ENCODE assay signal across 19 cellular contexts in the genomic region with DNA sequence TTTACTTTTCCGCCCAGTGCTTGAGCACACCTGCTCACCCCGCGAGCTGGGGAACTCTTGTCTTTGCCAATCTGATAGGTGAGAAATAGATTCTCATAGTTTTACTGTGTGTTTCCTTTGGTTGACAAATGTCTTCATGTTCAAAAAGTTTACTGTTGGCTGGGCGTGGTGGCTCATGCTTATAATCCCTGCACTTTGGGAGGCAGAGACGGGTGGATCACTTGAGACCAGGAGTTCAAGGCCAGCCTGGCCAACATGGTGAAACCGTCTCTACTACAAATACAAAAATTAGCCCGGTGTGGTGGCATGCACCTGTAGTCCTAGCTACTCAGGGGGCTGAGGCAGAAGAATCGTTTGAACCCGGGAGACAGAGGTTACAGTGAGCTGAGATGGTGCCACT.
"Had no signal": no experiment of that assay in that cellular context is flagged by ENCODE, and none has a peak within 500 bp of the region (broad histone marks: within the 10 kb centered on the region; RNA-seq: fewer than 3 reads in every experiment).

No MANE protein-coding gene starts in this region.

- H3K4me3 ChIP-seq: colonic mucosa, heart right ventricle, right atrium auricular region, tibial artery, upper lobe of left lung, uterus had no signal

- H3K4me3 Mint-ChIP-seq: endodermal cell; naive thymus-derived CD4-positive, alpha-beta T cell; neural crest cell; stimulated activated naive CD8-positive, alpha-beta T cell treated with anti-CD3 and anti-CD28 coated beads, Interleukin-15, Interleukin-2, amounts not matched to agents 100 ng/mL and 50 ng/mL, for 24 hours had no signal

- ATAC-seq: esophagus mucosa; heart right ventricle; left lobe of liver; naive thymus-derived CD4-positive, alpha-beta T cell had no signal

- H3K27ac Mint-ChIP-seq: endodermal cell; stimulated activated naive CD8-positive, alpha-beta T cell treated with anti-CD3 and anti-CD28 coated beads, Interleukin-15, Interleukin-2, amounts not matched to agents 100 ng/mL and 50 ng/mL, for 24 hours had no signal

- H3K4me1 Mint-ChIP-seq: endodermal cell had no signal

- DNase-seq: colonic mucosa; dermis blood vessel endothelial cell; endodermal cell; heart right ventricle; hypothalamus; islet precursor cell; mammary epithelial cell; naive thymus-derived CD4-positive, alpha-beta T cell; small intestine; stimulated activated CD4-positive, alpha-beta T cell treated with anti-CD3 and anti-CD28 coated beads, Interleukin-12 subunit alpha, Interleukin-12 subunit beta, amount 100 ng/mL, for 4 hours; stimulated activated CD4-positive, alpha-beta T cell treated with anti-CD3 and anti-CD28 coated beads, Interleukin-2, amount 100 ng/mL, for 48 hours; tibial artery; upper lobe of left lung; uterus had no signal

- H3K9me3 Mint-ChIP-seq: endodermal cell; naive thymus-derived CD4-positive, alpha-beta T cell; neural crest cell; stimulated activated naive CD8-positive, alpha-beta T cell treated with anti-CD3 and anti-CD28 coated beads, Interleukin-15, Interleukin-2, amounts not matched to agents 100 ng/mL and 50 ng/mL, for 24 hours had no signal
